In the genomic region with DNA sequence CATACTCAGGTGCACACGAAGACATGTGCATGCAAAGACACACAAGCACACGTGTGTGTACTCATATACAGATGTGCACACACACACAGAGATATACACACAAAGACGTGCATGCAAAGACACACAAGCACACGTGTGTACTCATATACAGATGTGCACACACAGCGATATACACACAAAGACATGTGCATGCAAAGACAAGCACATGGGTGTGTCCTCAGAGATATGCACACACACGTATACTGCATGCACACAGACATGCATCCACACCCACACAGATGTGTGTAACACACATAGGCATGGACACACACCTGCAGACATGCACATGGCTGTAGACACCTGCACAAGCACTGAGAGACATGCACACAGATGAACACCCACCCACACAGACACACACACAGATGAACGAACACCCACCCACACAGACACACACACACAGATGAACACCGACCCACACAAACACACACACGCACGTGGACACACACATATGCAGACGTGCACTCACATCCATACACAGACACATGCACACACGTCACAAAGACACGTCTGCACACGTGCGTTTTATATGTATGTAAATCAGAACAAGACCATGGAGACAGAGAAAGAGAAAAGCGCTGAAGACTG, we compare ENCODE assay signal across 25 cellular contexts.
DNase-seq lines count a peak whose midpoint lies in the region; ATAC-seq, FAIRE-seq and TF ChIP-seq lines count a peak whose summit lies in the region.
"Had no signal": no experiment of that assay in that cellular context is flagged by ENCODE, and none has a peak within 500 bp of the region (broad histone marks: within the 10 kb centered on the region; RNA-seq: fewer than 3 reads in every experiment).

No MANE protein-coding gene starts in this region.

- H3K4me2 ChIP-seq in mesenchymal stem cell (ENCODE audit: low read length, poor library complexity, severe bottlenecking): no peak overlapping the region

- TF ChIP-seq CTCF in HEK293 (tag by site-specific recombination; IDR thresholded peaks at IDR 0.05) (no peak), bronchial epithelial cell (IDR thresholded peaks at IDR 0.05; ENCODE audit: insufficient read depth, low read length, severe bottlenecking) (no peak)

- POLR2A ChIA-PET in CD4-positive, alpha-beta memory T cell (lab: Charles Lee; ENCODE audit: partially characterized antibody): no interaction called here
- POLR2A ChIA-PET in HEK293 (lab: Yijun Ruan, JAX): no interaction called here

- no peaks in the 10 kb centered on the region for H3K27me3 ChIP-seq in CD4-positive, alpha-beta memory T cell (ENCODE audit: insufficient read depth, low read length)
- H3K27me3 ChIP-seq in bronchial epithelial cell (ENCODE audit: control insufficient read depth, insufficient read depth, low read length) (no peaks in the 10 kb centered on the region), mesenchymal stem cell (ENCODE audit: control insufficient read depth in 1 of 2, insufficient read depth in 1 of 2, low read length in 2 of 2) (no peaks in the 10 kb centered on the region)
- H3K27me3 ChIP-seq: BE2C had no signal

- H2BK15ac ChIP-seq in mesenchymal stem cell (ENCODE audit: low read depth, poor library complexity, severe bottlenecking): no peak overlapping the region

- H3K36me3 ChIP-seq in CD4-positive, alpha-beta memory T cell (ENCODE audit: insufficient read depth, low read length): peaks cover 50% of the 10 kb centered on the region
- peaks cover 0 to 8% of the 10 kb centered on the region in 2 experiments; a peak in 1 of 3 replicates for H3K36me3 ChIP-seq in HEK293 (ENCODE audit: control insufficient read depth in 2 of 2, insufficient read depth in 1 of 2, low read length in 2 of 2)
- H3K36me3 ChIP-seq in bronchial epithelial cell (ENCODE audit: control insufficient read depth, insufficient read depth, low read length): no peaks in the 10 kb centered on the region
- peaks cover 53 to 71% of the 10 kb centered on the region in 2 experiments for H3K36me3 ChIP-seq in mesenchymal stem cell (ENCODE audit: control insufficient read depth in 1 of 2, insufficient read depth in 2 of 2, low read depth in 1 of 2, low read length in 2 of 2)
- H3K36me3 ChIP-seq: HAP-1 had no signal

- intact Hi-C loops in CD4-positive, alpha-beta memory T cell (cut with micrococcal nuclease): no loop called here

- peaks cover 37 to 68% of the 10 kb centered on the region in 2 donors for H3K36me3 Mint-ChIP-seq in CD4-positive, alpha-beta memory T cell

- H3K4me1 Mint-ChIP-seq in CD4-positive, alpha-beta memory T cell: peaks cover 0 to 5% (median 0%) of the 10 kb centered on the region in 4 donors
- H3K4me1 Mint-ChIP-seq: CD4-positive, CD25-positive, alpha-beta regulatory T cell; IgD-negative memory B cell had no signal

- H3K9me3 Mint-ChIP-seq in CD4-positive, alpha-beta memory T cell: no peaks in the 10 kb centered on the region

- H2AFZ ChIP-seq in mesenchymal stem cell (ENCODE audit: low read depth, low read length): no peak overlapping the region

- no peak overlapping the region for H2BK12ac ChIP-seq in mesenchymal stem cell (ENCODE audit: low read length in 2 of 2)

- H3K4ac ChIP-seq in mesenchymal stem cell (ENCODE audit: low read depth in 1 of 2, low read length in 2 of 2): no peak overlapping the region

- H4K8ac ChIP-seq in mesenchymal stem cell (ENCODE audit: low read length): peak overlapping the region; percentile 9

- no peak overlapping the region for H3K14ac ChIP-seq in mesenchymal stem cell (ENCODE audit: low read length in 2 of 2)

- WGBS in mesenchymal stem cell: 97% methylated on average over 16 of the region's 16 CpGs

- no peak overlapping the region for H2BK5ac ChIP-seq in mesenchymal stem cell (ENCODE audit: low read depth, low read length, poor library complexity, severe bottlenecking)

- no peak for ATAC-seq in GM18520 (IDR thresholded peaks at IDR 0.05; ENCODE audit: unreplicated experiment)

- no peaks in the 10 kb centered on the region for H3K4me1 ChIP-seq in CD4-positive, alpha-beta memory T cell (ENCODE audit: insufficient read depth, low read length)
- no peaks in the 10 kb centered on the region for H3K4me1 ChIP-seq in HEK293 (ENCODE audit: control insufficient read depth, insufficient read depth, low read length)
- H3K4me1 ChIP-seq in mesenchymal stem cell (ENCODE audit: control insufficient read depth, insufficient read depth, low read depth, low read length): no peaks in the 10 kb centered on the region
- H3K4me1 ChIP-seq: BE2C, Caco-2, HAP-1 had no signal

- H3K23ac ChIP-seq in mesenchymal stem cell (ENCODE audit: low read length in 2 of 2): no peak overlapping the region

- FAIRE-seq in bronchial epithelial cell (lab: Jason Lieb, UNC): peak; percentile 97
- FAIRE-seq: A204.1, D721Med, GM12892, GM18507, GM19239 had no signal

- CTCF ChIA-PET in CD4-positive, alpha-beta memory T cell (lab: Charles Lee; ENCODE audit: partially characterized antibody): no interaction called here
- CTCF ChIA-PET in HEK293 (lab: Yijun Ruan, JAX): no interaction called here

- no peak overlapping the region for H2AK5ac ChIP-seq in mesenchymal stem cell (ENCODE audit: low read length, severe bottlenecking)

- H3K27ac ChIP-seq in CD4-positive, alpha-beta memory T cell (ENCODE audit: low read depth, low read length): no peak overlapping the region
- H3K27ac ChIP-seq in HEK293 (ENCODE audit: extremely low read depth, low read depth, low read length) (no peak overlapping the region), mesenchymal stem cell (ENCODE audit: low read length, poor library complexity, severe bottlenecking) (no peak overlapping the region)
- H3K27ac ChIP-seq: HL-60 had no signal

- no peak overlapping the region for H3K4me3 ChIP-seq in CD4-positive, alpha-beta memory T cell (ENCODE audit: low read length in 2 of 2)
- H3K4me3 ChIP-seq in HEK293 (ENCODE audit: low read depth, low read length) (no peak overlapping the region), bronchial epithelial cell (ENCODE audit: low read depth, low read length) (no peak overlapping the region), mesenchymal stem cell (ENCODE audit: insufficient read depth in 1 of 2, low read depth in 1 of 2, low read length in 2 of 2) (no peak overlapping the region)
- H3K4me3 ChIP-seq: HAP-1 had no signal

- H3K79me1 ChIP-seq in mesenchymal stem cell (replicated peaks; ENCODE audit: low read length, poor library complexity, severe bottlenecking): no peaks in the 10 kb centered on the region

- peak overlapping the region in 4 of 7 donors; percentile 29 to 60 (median 56) for H3K27ac Mint-ChIP-seq in CD4-positive, alpha-beta memory T cell
- H3K27ac Mint-ChIP-seq: IgD-negative memory B cell had no signal

- no peaks in the 10 kb centered on the region for H3K9me3 ChIP-seq in CD4-positive, alpha-beta memory T cell (ENCODE audit: control insufficient read depth in 1 of 2, low read length in 2 of 2)
- H3K9me3 ChIP-seq in HEK293 (ENCODE audit: control insufficient read depth, insufficient read depth, low read depth, low read length) (no peaks in the 10 kb centered on the region), mesenchymal stem cell (ENCODE audit: control insufficient read depth, low read length) (no peaks in the 10 kb centered on the region)
- H3K9me3 ChIP-seq: BE2C, Caco-2, HAP-1 had no signal

- no peak overlapping the region for H3K18ac ChIP-seq in mesenchymal stem cell (ENCODE audit: low read depth in 1 of 2, low read length in 2 of 2)

- no peak overlapping the region for H3K4me3 Mint-ChIP-seq in CD4-positive, alpha-beta memory T cell
- H3K4me3 Mint-ChIP-seq: CD4-positive, CD25-positive, alpha-beta regulatory T cell; IgD-negative memory B cell had no signal

- no peaks in the 10 kb centered on the region for H3K27me3 Mint-ChIP-seq in CD4-positive, alpha-beta memory T cell
- H3K27me3 Mint-ChIP-seq: CD4-positive, CD25-positive, alpha-beta regulatory T cell; IgD-negative memory B cell had no signal

- no peak overlapping the region for H3K9ac ChIP-seq in mesenchymal stem cell (ENCODE audit: low read length)

- H2BK120ac ChIP-seq in mesenchymal stem cell (ENCODE audit: low read depth, low read length): no peak overlapping the region

- H4K91ac ChIP-seq in mesenchymal stem cell (ENCODE audit: low read length): no peak overlapping the region

- no peak for DNase-seq in CD4-positive, alpha-beta memory T cell
- DNase-seq in bronchial epithelial cell (ENCODE audit: low read depth) (no peak), mesenchymal stem cell (no peak), GM19238 (ENCODE audit: insufficient read length, low spot score) (no peak), HK-2 (ENCODE audit: unreplicated experiment) (no peak)
- DNase-seq in effector CD4-positive, alpha-beta T cell: no peak
- DNase-seq: ACHN; BE2C; C1 segment of cervical spinal cord; Caco-2; CD4-positive, CD25-positive, alpha-beta regulatory T cell; DMS153; DMS79; GDM1; KG1 had no signal

TF ChIP-seq in HEK293, 187 proteins besides CTCF, POLR2A, EP300 and RAD21:
- TF ChIP-seq ZFHX2 (tag by site-specific recombination; conservative IDR thresholded peaks at IDR 0.05): peak; percentile 51
- TF ChIP-seq ZNF324 (tag by site-specific recombination; IDR thresholded peaks at IDR 0.05): no peak
- TF ChIP-seq, protein P1, sequence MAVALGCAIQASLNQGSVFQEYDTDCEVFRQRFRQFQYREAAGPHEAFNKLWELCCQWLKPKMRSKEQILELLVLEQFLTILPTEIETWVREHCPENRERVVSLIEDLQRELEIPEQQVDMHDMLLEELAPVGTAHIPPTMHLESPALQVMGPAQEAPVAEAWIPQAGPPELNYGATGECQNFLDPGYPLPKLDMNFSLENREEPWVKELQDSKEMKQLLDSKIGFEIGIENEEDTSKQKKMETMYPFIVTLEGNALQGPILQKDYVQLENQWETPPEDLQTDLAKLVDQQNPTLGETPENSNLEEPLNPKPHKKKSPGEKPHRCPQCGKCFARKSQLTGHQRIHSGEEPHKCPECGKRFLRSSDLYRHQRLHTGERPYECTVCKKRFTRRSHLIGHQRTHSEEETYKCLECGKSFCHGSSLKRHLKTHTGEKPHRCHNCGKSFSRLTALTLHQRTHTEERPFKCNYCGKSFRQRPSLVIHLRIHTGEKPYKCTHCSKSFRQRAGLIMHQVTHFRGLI (tag by site-specific recombination; IDR thresholded peaks at IDR 0.05): no peak
- TF ChIP-seq EGR2 (tag by site-specific recombination; IDR thresholded peaks at IDR 0.05; ENCODE audit: low read depth): peak; percentile 50; the same call in 1 of the 2 replicates
